In the genomic region with DNA sequence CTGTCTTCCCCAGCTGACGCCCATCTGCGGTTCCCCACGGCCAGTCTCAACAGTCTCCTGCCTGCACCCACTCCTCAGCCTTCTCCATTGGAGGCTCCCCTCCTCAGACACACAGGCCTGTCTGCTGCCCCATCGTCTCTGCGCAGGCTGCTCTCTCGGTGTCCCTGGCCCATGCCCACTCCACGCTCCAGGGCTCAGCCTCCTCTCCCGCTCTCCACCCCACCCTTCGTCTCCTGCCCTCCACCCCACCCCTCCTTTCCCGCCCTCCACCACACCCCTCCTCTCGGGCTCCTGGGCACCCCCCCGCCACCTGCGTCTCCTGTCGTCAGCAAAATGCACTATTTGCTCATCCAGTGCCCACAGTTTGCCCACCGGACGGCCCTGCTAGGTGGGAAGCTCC, we compare ENCODE assay signal across 16 cellular contexts.
A peak's percentile ranks its signal among the peaks of the same experiment; 100 is the strongest.
DNase-seq lines count a peak whose midpoint lies in the region; ATAC-seq and TF ChIP-seq lines count a peak whose summit lies in the region.
"Had no signal": no experiment of that assay in that cellular context is flagged by ENCODE, and none has a peak within 500 bp of the region (broad histone marks: within the 10 kb centered on the region; RNA-seq: fewer than 3 reads in every experiment).

No MANE protein-coding gene starts in this region.

- H3F3A ChIP-seq in neural progenitor cell (ENCODE audit: low read depth) = no peaks in the 10 kb centered on the region

- no peak for ATAC-seq in stimulated activated naive B cell treated with anti-CD40 and anti-IgM and Interleukin-4, amounts not matched to agents 10 μg/mL and 1 μg/mL and 100 μg/mL, for 72 hours (replicated peaks)
- ATAC-seq in GM19455 (IDR thresholded peaks at IDR 0.05; ENCODE audit: unreplicated experiment) (no peak), HG03108 (IDR thresholded peaks at IDR 0.05; ENCODE audit: unreplicated experiment) (no peak), GM19397 (IDR thresholded peaks at IDR 0.05; ENCODE audit: unreplicated experiment) (no peak)
- ATAC-seq: A549 had no signal

- H3K27me3 Mint-ChIP-seq in activated naive CD4-positive, alpha-beta T cell treated with anti-CD3 and anti-CD28 coated beads, Interleukin-2, amount 50 U/mL, for 24 hours = peaks cover 46% of the 10 kb centered on the region
- H3K27me3 Mint-ChIP-seq in brain (peaks cover 2% of the 10 kb centered on the region), neural progenitor cell (ENCODE audit: insufficient read depth, low read depth) (peaks cover 4% of the 10 kb centered on the region)
- peaks cover 29 to 35% of the 10 kb centered on the region in 2 donors for H3K27me3 Mint-ChIP-seq in stimulated activated naive B cell treated with anti-CD40 and anti-IgM and Interleukin-4, amounts not matched to agents 10 μg/mL and 1 μg/mL and 100 μg/mL, for 72 hours

- H3K36me3 ChIP-seq in neural progenitor cell = no peaks in the 10 kb centered on the region
- H3K36me3 ChIP-seq: BE2C had no signal

- no peak overlapping the region for H3K4me3 ChIP-seq in neural progenitor cell
- H3K4me3 ChIP-seq: A549 had no signal

- TF ChIP-seq CTCF in brain (conservative IDR thresholded peaks at IDR 0.05) (no peak), neural progenitor cell (IDR thresholded peaks at IDR 0.05) (no peak)

- H3K27ac Mint-ChIP-seq in activated naive CD4-positive, alpha-beta T cell treated with anti-CD3 and anti-CD28 coated beads, Interleukin-2, amount 50 U/mL, for 24 hours = peak overlapping the region; percentile 74
- peak overlapping the region in 3 of 5 experiments; percentile 14 to 45 (median 40) for H3K27ac Mint-ChIP-seq in brain
- H3K27ac Mint-ChIP-seq in neural progenitor cell = peak overlapping the region; percentile 63
- H3K27ac Mint-ChIP-seq in stimulated activated naive B cell treated with anti-CD40 and anti-IgM and Interleukin-4, amounts not matched to agents 10 μg/mL and 1 μg/mL and 100 μg/mL, for 72 hours = peak overlapping the region; percentile 53

- H3K4me3 Mint-ChIP-seq in activated naive CD4-positive, alpha-beta T cell treated with anti-CD3 and anti-CD28 coated beads, Interleukin-2, amount 50 U/mL, for 24 hours = no peak overlapping the region
- no peak overlapping the region for H3K4me3 Mint-ChIP-seq in brain
- H3K4me3 Mint-ChIP-seq in neural progenitor cell = no peak overlapping the region
- no peak overlapping the region for H3K4me3 Mint-ChIP-seq in stimulated activated naive B cell treated with anti-CD40 and anti-IgM and Interleukin-4, amounts not matched to agents 10 μg/mL and 1 μg/mL and 100 μg/mL, for 72 hours

- no peak for DNase-seq in activated naive CD4-positive, alpha-beta T cell (lab: John Stamatoyannopoulos, UW)
- no peak for DNase-seq in neural progenitor cell (ENCODE audit: low spot score)
- no peak for DNase-seq in stimulated activated naive B cell treated with anti-CD40 and anti-IgM and Interleukin-4, amounts not matched to agents 10 μg/mL and 1 μg/mL and 100 μg/mL, for 72 hours
- DNase-seq: BE2C, DMS153, DMS79 treated with DMSO at 0.1 percent for 48 hours, EL, IMR-90 had no signal

- no peaks in the 10 kb centered on the region for H3K9me3 Mint-ChIP-seq in activated naive CD4-positive, alpha-beta T cell treated with anti-CD3 and anti-CD28 coated beads, Interleukin-2, amount 50 U/mL, for 24 hours
- H3K9me3 Mint-ChIP-seq in brain = peaks cover 0 to 10% (median 4%) of the 10 kb centered on the region in 5 experiments
- peaks cover 12% of the 10 kb centered on the region for H3K9me3 Mint-ChIP-seq in neural progenitor cell
- no peaks in the 10 kb centered on the region for H3K9me3 Mint-ChIP-seq in stimulated activated naive B cell treated with anti-CD40 and anti-IgM and Interleukin-4, amounts not matched to agents 10 μg/mL and 1 μg/mL and 100 μg/mL, for 72 hours

- no peak overlapping the region for H3K4me2 ChIP-seq in neural progenitor cell
- H3K4me2 ChIP-seq: A549 had no signal

- no peaks in the 10 kb centered on the region for H3K36me3 Mint-ChIP-seq in activated naive CD4-positive, alpha-beta T cell treated with anti-CD3 and anti-CD28 coated beads, Interleukin-2, amount 50 U/mL, for 24 hours
- H3K36me3 Mint-ChIP-seq in brain (no peaks in the 10 kb centered on the region), neural progenitor cell (peaks cover 2% of the 10 kb centered on the region)
- H3K36me3 Mint-ChIP-seq in stimulated activated naive B cell treated with anti-CD40 and anti-IgM and Interleukin-4, amounts not matched to agents 10 μg/mL and 1 μg/mL and 100 μg/mL, for 72 hours = peaks cover 0 to 2% of the 10 kb centered on the region in 2 donors
- H3K36me3 Mint-ChIP-seq: CD4-positive, alpha-beta memory T cell had no signal

- no peaks in the 10 kb centered on the region for H4K20me1 ChIP-seq in neural progenitor cell (ENCODE audit: low read depth)

- H3K9ac ChIP-seq in neural progenitor cell = no peak overlapping the region

- H3K27ac ChIP-seq in neural progenitor cell = no peak overlapping the region
- H3K27ac ChIP-seq: C4-2B had no signal

- no peaks in the 10 kb centered on the region for H3K27me3 ChIP-seq in neural progenitor cell
- H3K27me3 ChIP-seq: BE2C had no signal

- H3K9me3 ChIP-seq in neural progenitor cell (ENCODE audit: low read depth) = no peaks in the 10 kb centered on the region
- H3K9me3 ChIP-seq: A549, BE2C had no signal

- H3K4me1 Mint-ChIP-seq in activated naive CD4-positive, alpha-beta T cell treated with anti-CD3 and anti-CD28 coated beads, Interleukin-2, amount 50 U/mL, for 24 hours = peaks cover 33% of the 10 kb centered on the region
- H3K4me1 Mint-ChIP-seq in brain (peaks cover 11% of the 10 kb centered on the region), neural progenitor cell (peaks cover 4% of the 10 kb centered on the region)
- H3K4me1 Mint-ChIP-seq in stimulated activated naive B cell treated with anti-CD40 and anti-IgM and Interleukin-4, amounts not matched to agents 10 μg/mL and 1 μg/mL and 100 μg/mL, for 72 hours = peaks cover 0 to 6% of the 10 kb centered on the region in 2 donors

- H2AFZ ChIP-seq in neural progenitor cell (replicated peaks) = no peak overlapping the region

- H3K4me1 ChIP-seq in neural progenitor cell = peaks cover 3% of the 10 kb centered on the region

- H3K79me2 ChIP-seq in neural progenitor cell (ENCODE audit: low read depth) = no peaks in the 10 kb centered on the region
